In genomic region chr13:97327521-97328221, GRCh38 we compare ENCODE assay signal across 12 cellular contexts.
A peak's percentile ranks its signal among the peaks of the same experiment; 100 is the strongest.
DNase-seq lines count a peak whose midpoint lies in the region; ATAC-seq and TF ChIP-seq lines count a peak whose summit lies in the region.
"Had no signal": no experiment of that assay in that cellular context is flagged by ENCODE, and none has a peak within 500 bp of the region (broad histone marks: within the 10 kb centered on the region; RNA-seq: fewer than 3 reads in every experiment).

No MANE protein-coding gene starts in this region.

- POLR2A ChIA-PET in CD8-positive, alpha-beta memory T cell (lab: Charles Lee) = no interaction called here

- H3K9me3 Mint-ChIP-seq in CD8-positive, alpha-beta memory T cell = no peaks in the 10 kb centered on the region

- peaks cover 20% of the 10 kb centered on the region for H3K4me1 ChIP-seq in HUES64 (ENCODE audit: insufficient read depth, low read length)
- peaks cover 5 to 22% of the 10 kb centered on the region in 2 donors for H3K4me1 ChIP-seq in ascending aorta
- H3K4me1 ChIP-seq in stomach smooth muscle (ENCODE audit: control insufficient read depth, insufficient read depth, low read length) = peaks cover 53% of the 10 kb centered on the region
- H3K4me1 ChIP-seq in CD8-positive, alpha-beta memory T cell (ENCODE audit: insufficient read depth, low read length) = no peaks in the 10 kb centered on the region

- intact Hi-C loops in ascending aorta (cut with DNase I) = no loop called here

- no peak overlapping the region for H3K4me3 Mint-ChIP-seq in CD8-positive, alpha-beta memory T cell

- 47% methylated on average over 3 of the region's 4 CpGs for WGBS in HUES64

- peak overlapping the region in 2 of 8 donors; percentile 16 to 26 for H3K27ac Mint-ChIP-seq in CD8-positive, alpha-beta memory T cell

- H3K9me3 ChIP-seq in HUES64 (ENCODE audit: insufficient read depth, low read depth, low read length) (no peaks in the 10 kb centered on the region), ascending aorta (no peaks in the 10 kb centered on the region), stomach smooth muscle (ENCODE audit: control insufficient read depth in 2 of 2, low read length in 2 of 2) (no peaks in the 10 kb centered on the region)
- no peaks in the 10 kb centered on the region for H3K9me3 ChIP-seq in CD8-positive, alpha-beta memory T cell (ENCODE audit: low read length)
- H3K9me3 ChIP-seq: thoracic aorta had no signal

- H3K27ac ChIP-seq in HUES64 (ENCODE audit: low read depth, low read length) = peak overlapping the region; percentile 55
- peak overlapping the region; percentile 45 to 55 for H3K27ac ChIP-seq in ascending aorta
- H3K27ac ChIP-seq in stomach smooth muscle (ENCODE audit: low read length) = peak overlapping the region; percentile 53
- H3K27ac ChIP-seq in CD8-positive, alpha-beta memory T cell (ENCODE audit: low read depth, low read length) = no peak overlapping the region

- H3K4me3 ChIP-seq in HUES64 (ENCODE audit: low read length) (no peak overlapping the region), ascending aorta (no peak overlapping the region), stomach smooth muscle (ENCODE audit: low read length in 2 of 2) (peak overlapping the region in 1 of 2 donors; percentile 47)
- H3K4me3 ChIP-seq in CD8-positive, alpha-beta memory T cell (ENCODE audit: low read length) = no peak overlapping the region
- H3K4me3 ChIP-seq: thoracic aorta had no signal

- peak; percentile 41 for ATAC-seq in left lobe of liver

- CTCF ChIA-PET in CD8-positive, alpha-beta memory T cell (lab: Charles Lee) = no interaction called here

- H3K36me3 ChIP-seq in HUES64 (ENCODE audit: insufficient read depth, low read length) = no peaks in the 10 kb centered on the region
- no peaks in the 10 kb centered on the region for H3K36me3 ChIP-seq in ascending aorta
- H3K36me3 ChIP-seq in stomach smooth muscle (ENCODE audit: control insufficient read depth in 2 of 2, insufficient read depth in 2 of 2, low read length in 2 of 2) = no peaks in the 10 kb centered on the region
- H3K36me3 ChIP-seq in CD8-positive, alpha-beta memory T cell (ENCODE audit: insufficient read depth, low read length) = no peaks in the 10 kb centered on the region
- H3K36me3 ChIP-seq: thoracic aorta had no signal

- peaks cover 17 to 33% (median 27%) of the 10 kb centered on the region in 3 donors for H3K4me1 Mint-ChIP-seq in CD8-positive, alpha-beta memory T cell

- no peak for DNase-seq in ascending aorta (ENCODE audit: low spot score in 2 of 2)
- no peak for DNase-seq in left lobe of liver (ENCODE audit: low spot score)
- DNase-seq in CD8-positive, alpha-beta memory T cell = no peak
- no peak for DNase-seq in NCI-H187 treated with DMSO at 0.1 percent for 48 hours (lab: John Stamatoyannopoulos, UW)
- no peak for DNase-seq in SIG-M5 treated with dmso at 0.1 percent for 504 hours (lab: John Stamatoyannopoulos, UW; ENCODE audit: unreplicated experiment)
- DNase-seq: amygdala; effector CD8-positive, alpha-beta T cell; hypothalamus; NCI-H1092 treated with DMSO at 0.1 percent for 48 hours had no signal

- TF ChIP-seq CTCF in ascending aorta (IDR thresholded peaks at IDR 0.05) = no peak

- H3K36me3 Mint-ChIP-seq in CD8-positive, alpha-beta memory T cell = peaks cover 0 to 5% (median 2%) of the 10 kb centered on the region in 3 donors

- peak overlapping the region; percentile 30; the same call in 1 of the 2 replicates for H3K9ac ChIP-seq in HUES64 (ENCODE audit: low read depth, low read length)
- no peak overlapping the region for H3K9ac ChIP-seq in stomach smooth muscle (ENCODE audit: low read length in 2 of 2)

- H3K27me3 ChIP-seq in HUES64 (ENCODE audit: insufficient read depth, low read length) = no peaks in the 10 kb centered on the region
- no peaks in the 10 kb centered on the region for H3K27me3 ChIP-seq in ascending aorta
- H3K27me3 ChIP-seq in stomach smooth muscle (ENCODE audit: control insufficient read depth in 1 of 2, insufficient read depth in 2 of 2, low read length in 2 of 2) = no peaks in the 10 kb centered on the region
- no peaks in the 10 kb centered on the region for H3K27me3 ChIP-seq in CD8-positive, alpha-beta memory T cell (ENCODE audit: insufficient read depth, low read length, poor library complexity, severe bottlenecking)

- H3K27me3 Mint-ChIP-seq in CD8-positive, alpha-beta memory T cell = no peaks in the 10 kb centered on the region
